6 cellular contexts compared by ENCODE assay signal in genomic region chr17:32316653-32317052, GRCh38. TPM values are rescaled to one million over a fixed set of nuclear protein-coding genes. Genes with fewer than 3 reads are reported as not detected.
"Had no signal": no experiment of that assay in that cellular context is flagged by ENCODE, and none has a peak within 500 bp of the region (broad histone marks: within the 10 kb centered on the region; RNA-seq: fewer than 3 reads in every experiment).

No MANE protein-coding gene starts in this region.

RNA-seq across cellular contexts. Expression of gene RHBDL3, which starts 51.0 kb away (rescaled TPM):
- total RNA-seq: dermis blood vessel endothelial cell, epithelial cell of proximal tubule, fibroblast of villous mesenchyme, foreskin keratinocyte, gastrocnemius medialis, glomerular endothelial cell had no signal
